Comparison of ENCODE assay signal across 1 cellular context in the genomic region with DNA sequence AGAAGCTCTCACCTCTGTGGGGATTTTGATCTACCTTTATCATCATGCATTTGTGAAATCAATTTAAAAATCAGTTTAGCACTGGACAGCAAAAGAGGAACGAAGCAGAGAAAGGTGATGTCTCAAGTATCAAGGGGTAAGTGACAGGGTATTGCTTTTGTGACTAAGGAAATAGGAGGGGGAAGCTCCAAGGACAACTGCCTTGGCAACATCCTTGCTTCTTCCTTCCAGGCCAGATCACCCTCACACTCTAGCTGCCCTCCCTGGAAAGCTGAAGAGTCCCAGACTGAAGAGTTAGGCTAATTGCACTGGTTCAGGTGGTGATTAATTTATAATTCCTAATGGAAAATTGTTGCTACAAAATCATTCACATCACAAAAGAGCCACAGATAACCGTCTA.
TF ChIP-seq lines count a peak whose summit lies in the region.

No MANE protein-coding gene starts in this region.

TF ChIP-seq in SK-N-SH treated with all-trans-retinoic acid at 6 μM for 48 hours, 23 proteins besides CTCF, POLR2A, EP300 and RAD21 (continued from another document):
- no peak for TF ChIP-seq CREB5 (CRISPR knock-in tag; IDR thresholded peaks at IDR 0.05; ENCODE audit: low read depth)
- TF ChIP-seq RARB (CRISPR knock-in tag; IDR thresholded peaks at IDR 0.05) = no peak
